ENCODE assay signal across 1 cellular context in genomic region chr5:39395521-39395920, GRCh38.
TF ChIP-seq lines count a peak whose summit lies in the region.

No MANE protein-coding gene starts in this region.

TF ChIP-seq in endothelial cell of umbilical vein, 7 proteins besides CTCF, POLR2A, EP300 and RAD21:
- TF ChIP-seq EZH2 (IDR thresholded peaks at IDR 0.05; ENCODE audit: borderline replicate concordance, low read depth, low read length, severe bottlenecking) = no peak
